In the genomic region with DNA sequence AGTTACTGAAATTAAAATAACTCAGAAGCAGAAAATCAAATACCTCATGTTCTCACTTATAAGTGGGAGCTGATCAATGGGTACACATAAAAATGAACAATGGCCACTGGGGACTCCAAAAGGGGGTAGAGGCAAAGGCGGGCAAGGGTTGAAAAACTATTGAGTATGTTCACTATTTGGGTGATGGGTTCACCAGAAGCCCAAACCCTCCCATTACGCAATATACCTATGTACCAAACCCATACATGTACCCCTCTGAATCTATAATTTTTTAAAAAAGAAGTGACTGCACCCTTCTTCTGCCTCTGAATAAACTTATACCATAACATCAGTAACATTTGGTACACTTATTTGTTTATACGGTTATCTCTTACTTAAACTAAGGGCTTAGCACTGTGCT, we compare ENCODE assay signal across 3 cellular contexts.
TF ChIP-seq lines count a peak whose summit lies in the region.

No MANE protein-coding gene starts in this region.

TF ChIP-seq in A549, 52 proteins besides CTCF, POLR2A, EP300 and RAD21:
- TF ChIP-seq CEBPB (IDR thresholded peaks at IDR 0.05), result peak; percentile 64 to 70; a peak in 3 of 4 replicates
- no peak for TF ChIP-seq ESRRA (IDR thresholded peaks at IDR 0.05; ENCODE audit: borderline replicate concordance, low read length)
TF ChIP-seq in A549: peak in this region for 1.

TF ChIP-seq in IMR-90, 13 proteins besides CTCF, POLR2A, EP300 and RAD21:
- TF ChIP-seq CEBPB (IDR thresholded peaks at IDR 0.05; ENCODE audit: low read depth, low read length) (peak; percentile 79), MXI1 (IDR thresholded peaks at IDR 0.05; ENCODE audit: borderline replicate concordance, low read depth, low read length) (no peak)

TF ChIP-seq in K562, 482 proteins besides CTCF, POLR2A, EP300 and RAD21:
- no peak for TF ChIP-seq ZNF3 (CRISPR knock-in tag; IDR thresholded peaks at IDR 0.05)
- no peak for TF ChIP-seq CEBPG (CRISPR knock-in tag; IDR thresholded peaks at IDR 0.05)
- peak; percentile 23 to 84; a peak in 2 of 4 replicates for TF ChIP-seq CEBPG (tag; conservative IDR thresholded peaks at IDR 0.05 in 1 of 2, IDR thresholded peaks at IDR 0.05 in 1 of 2)
- no peak for TF ChIP-seq SMAD4 (CRISPR knock-in tag; conservative IDR thresholded peaks at IDR 0.05)
- TF ChIP-seq CEBPB (tag; IDR thresholded peaks at IDR 0.05), result peak; percentile 78
- TF ChIP-seq, protein P1, sequence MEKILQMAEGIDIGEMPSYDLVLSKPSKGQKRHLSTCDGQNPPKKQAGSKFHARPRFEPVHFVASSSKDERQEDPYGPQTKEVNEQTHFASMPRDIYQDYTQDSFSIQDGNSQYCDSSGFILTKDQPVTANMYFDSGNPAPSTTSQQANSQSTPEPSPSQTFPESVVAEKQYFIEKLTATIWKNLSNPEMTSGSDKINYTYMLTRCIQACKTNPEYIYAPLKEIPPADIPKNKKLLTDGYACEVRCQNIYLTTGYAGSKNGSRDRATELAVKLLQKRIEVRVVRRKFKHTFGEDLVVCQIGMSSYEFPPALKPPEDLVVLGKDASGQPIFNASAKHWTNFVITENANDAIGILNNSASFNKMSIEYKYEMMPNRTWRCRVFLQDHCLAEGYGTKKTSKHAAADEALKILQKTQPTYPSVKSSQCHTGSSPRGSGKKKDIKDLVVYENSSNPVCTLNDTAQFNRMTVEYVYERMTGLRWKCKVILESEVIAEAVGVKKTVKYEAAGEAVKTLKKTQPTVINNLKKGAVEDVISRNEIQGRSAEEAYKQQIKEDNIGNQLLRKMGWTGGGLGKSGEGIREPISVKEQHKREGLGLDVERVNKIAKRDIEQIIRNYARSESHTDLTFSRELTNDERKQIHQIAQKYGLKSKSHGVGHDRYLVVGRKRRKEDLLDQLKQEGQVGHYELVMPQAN (IDR thresholded peaks at IDR 0.05; ENCODE audit: borderline replicate concordance), result no peak
